ENCODE assay signal across 14 cellular contexts in genomic region chr7:80640841-80641240, GRCh38. TPM values are rescaled to one million over a fixed set of nuclear protein-coding genes. Genes with fewer than 3 reads are reported as not detected.
DNase-seq lines count a peak whose midpoint lies in the region; ATAC-seq and TF ChIP-seq lines count a peak whose summit lies in the region.
"Had no signal": no experiment of that assay in that cellular context is flagged by ENCODE, and none has a peak within 500 bp of the region (broad histone marks: within the 10 kb centered on the region; RNA-seq: fewer than 3 reads in every experiment).

No MANE protein-coding gene starts in this region.

- peaks cover 4% of the 10 kb centered on the region for H3F3A ChIP-seq in smooth muscle cell (ENCODE audit: low read depth)

- peak overlapping the region; percentile 64 to 87 (median 84) for H3K27ac ChIP-seq in heart left ventricle
- H3K27ac ChIP-seq in smooth muscle cell (ENCODE audit: low read depth): peak overlapping the region; percentile 69
- no peak overlapping the region for H3K27ac ChIP-seq in CD8-positive, alpha-beta T cell (ENCODE audit: low read depth, low read length)

- H3K4me3 Mint-ChIP-seq in activated T-cell treated with anti-CD3 and anti-CD28 coated beads, Interleukin-2, amount 50 U/mL, for 4 hours: no peak overlapping the region
- no peak overlapping the region for H3K4me3 Mint-ChIP-seq in CD8-positive, alpha-beta T cell
- H3K4me3 Mint-ChIP-seq: endodermal cell had no signal

- no peaks in the 10 kb centered on the region for H3K9me3 ChIP-seq in heart left ventricle
- H3K9me3 ChIP-seq in adipocyte (ENCODE audit: control insufficient read depth, low read length): peaks cover 12% of the 10 kb centered on the region
- peaks cover 4% of the 10 kb centered on the region for H3K9me3 ChIP-seq in smooth muscle cell (replicated peaks; ENCODE audit: low read depth)
- H3K9me3 ChIP-seq in CD8-positive, alpha-beta T cell (ENCODE audit: low read length): no peaks in the 10 kb centered on the region
- H3K9me3 ChIP-seq: sigmoid colon, transverse colon had no signal

- H4K20me1 ChIP-seq in smooth muscle cell (ENCODE audit: low read depth): no peaks in the 10 kb centered on the region

- no peaks in the 10 kb centered on the region for H3K36me3 Mint-ChIP-seq in activated T-cell treated with anti-CD3 and anti-CD28 coated beads, Interleukin-2, amount 50 U/mL, for 4 hours (ENCODE audit: insufficient read depth)
- no peaks in the 10 kb centered on the region for H3K36me3 Mint-ChIP-seq in CD8-positive, alpha-beta T cell

- peaks cover 0 to 5% (median 0%) of the 10 kb centered on the region in 9 donors for H3K36me3 ChIP-seq in heart left ventricle
- no peaks in the 10 kb centered on the region for H3K36me3 ChIP-seq in adipocyte (ENCODE audit: control insufficient read depth, insufficient read depth, low read length, severe bottlenecking)
- H3K36me3 ChIP-seq in smooth muscle cell (ENCODE audit: low read depth): no peaks in the 10 kb centered on the region
- H3K36me3 ChIP-seq in CD8-positive, alpha-beta T cell (ENCODE audit: insufficient read depth, low read length): no peaks in the 10 kb centered on the region
- H3K36me3 ChIP-seq: sigmoid colon, transverse colon had no signal

- H3K27ac Mint-ChIP-seq in CD8-positive, alpha-beta T cell: no peak overlapping the region
- H3K27ac Mint-ChIP-seq: endodermal cell had no signal

- H3K9ac ChIP-seq in adipocyte (ENCODE audit: low read length) (peak overlapping the region; percentile 87), smooth muscle cell (ENCODE audit: low read depth) (no peak overlapping the region)

- POLR2A ChIA-PET in CD8-positive, alpha-beta T cell (lab: Charles Lee): no interaction called here

- no peaks in the 10 kb centered on the region for H3K27me3 Mint-ChIP-seq in activated T-cell treated with anti-CD3 and anti-CD28 coated beads, Interleukin-2, amount 50 U/mL, for 4 hours (ENCODE audit: low read depth)
- H3K27me3 Mint-ChIP-seq in CD8-positive, alpha-beta T cell (ENCODE audit: low read depth): no peaks in the 10 kb centered on the region

- TF ChIP-seq CTCF in heart left ventricle (IDR thresholded peaks at IDR 0.05): no peak
- no peak for TF ChIP-seq CTCF in fibroblast of the aortic adventitia (IDR thresholded peaks at IDR 0.05; ENCODE audit: insufficient read depth, low read length)
- no peak for TF ChIP-seq CTCF in smooth muscle cell (IDR thresholded peaks at IDR 0.05; ENCODE audit: borderline replicate concordance, insufficient read depth, poor library complexity, severe bottlenecking)
- no peak for TF ChIP-seq CTCF in CD8-positive, alpha-beta T cell (IDR thresholded peaks at IDR 0.05)

- peak overlapping the region; percentile 28 to 67 (median 54) for H3K4me3 ChIP-seq in heart left ventricle
- peak overlapping the region; percentile 81 for H3K4me3 ChIP-seq in adipocyte (ENCODE audit: low read length)
- no peak overlapping the region for H3K4me3 ChIP-seq in fibroblast of the aortic adventitia (ENCODE audit: low read depth, low read length)
- no peak overlapping the region for H3K4me3 ChIP-seq in smooth muscle cell
- no peak overlapping the region for H3K4me3 ChIP-seq in CD8-positive, alpha-beta T cell (ENCODE audit: low read depth, low read length)
- H3K4me3 ChIP-seq: sigmoid colon, transverse colon had no signal

- no peaks in the 10 kb centered on the region for H3K79me2 ChIP-seq in smooth muscle cell (ENCODE audit: low read depth)

- ATAC-seq in heart left ventricle: no peak
- no peak for ATAC-seq in left ventricle myocardium superior
- no peak for ATAC-seq in GM21360 (IDR thresholded peaks at IDR 0.05; ENCODE audit: unreplicated experiment)
- no peak for ATAC-seq in activated T-cell treated with anti-CD3 and anti-CD28 coated beads, Interleukin-2, amount 50 U/mL, for 4 hours
- ATAC-seq in CD8-positive, alpha-beta T cell: no peak

- CTCF ChIA-PET in CD8-positive, alpha-beta T cell (lab: Charles Lee): no interaction called here

- intact Hi-C loops in heart left ventricle (cut with DNase I): loop anchor here in 4 of 10 donors (5.0 to 10.0 kb wide), 5 partner anchors 46 to 166 kb away; no protein-coding TSS in a partner anchor
- intact Hi-C loops in left ventricle myocardium superior (cut with micrococcal nuclease): no loop called here
- intact Hi-C loops in CD8-positive, alpha-beta T cell (cut with DNase I, micrococcal nuclease): no loop called here

- WGBS in heart left ventricle, 4 donors: 23 to 34% (median 25%) methylated on average over 1 of the region's 1 CpG
- WGBS in smooth muscle cell (ENCODE audit: low lambda C conversion rate): 19% methylated on average over 1 of the region's 1 CpG

- H3K4me1 ChIP-seq in heart left ventricle (peaks cover 0 to 63% (median 25%) of the 10 kb centered on the region in 12 donors), adipocyte (ENCODE audit: control insufficient read depth, insufficient read depth, low read length) (peaks cover 36% of the 10 kb centered on the region), smooth muscle cell (ENCODE audit: low read depth) (peaks cover 4% of the 10 kb centered on the region)
- H3K4me1 ChIP-seq in CD8-positive, alpha-beta T cell (ENCODE audit: insufficient read depth, low read length): no peaks in the 10 kb centered on the region

- peak overlapping the region; percentile 56 for H3K4me2 ChIP-seq in smooth muscle cell

- H3K9me3 Mint-ChIP-seq in activated T-cell treated with anti-CD3 and anti-CD28 coated beads, Interleukin-2, amount 50 U/mL, for 4 hours: no peaks in the 10 kb centered on the region
- H3K9me3 Mint-ChIP-seq in CD8-positive, alpha-beta T cell: no peaks in the 10 kb centered on the region
- H3K9me3 Mint-ChIP-seq: endodermal cell had no signal

- DNase-seq in heart left ventricle (no peak), left ventricle myocardium superior (no peak), adipocyte (ENCODE audit: low read depth) (peak; percentile 85), fibroblast of the aortic adventitia (ENCODE audit: low read depth) (peak; percentile 51), smooth muscle cell (lab: John Stamatoyannopoulos, UW; ENCODE audit: unreplicated experiment) (no peak)
- no peak for DNase-seq in activated T-cell treated with anti-CD3 and anti-CD28 coated beads, Interleukin-2, amount 50 U/mL, for 4 hours
- no peak for DNase-seq in CD8-positive, alpha-beta T cell
- DNase-seq: activated CD8-positive, alpha-beta memory T cell treated with anti-CD3 and anti-CD28 coated beads, Interleukin-2, amount 50 U/mL, for 48 hours; amygdala; endodermal cell; sigmoid colon; T-helper 9 cell; transverse colon had no signal

- no peak for TF ChIP-seq POLR2A in heart left ventricle (IDR thresholded peaks at IDR 0.05)

- no peaks in the 10 kb centered on the region for H3K4me1 Mint-ChIP-seq in activated T-cell treated with anti-CD3 and anti-CD28 coated beads, Interleukin-2, amount 50 U/mL, for 4 hours (ENCODE audit: low read depth)
- no peaks in the 10 kb centered on the region for H3K4me1 Mint-ChIP-seq in CD8-positive, alpha-beta T cell (ENCODE audit: low read depth)
- H3K4me1 Mint-ChIP-seq: endodermal cell had no signal

- no peak overlapping the region for H2AFZ ChIP-seq in smooth muscle cell (ENCODE audit: low read depth)

- H3K27me3 ChIP-seq in heart left ventricle (no peaks in the 10 kb centered on the region), adipocyte (replicated peaks; ENCODE audit: control insufficient read depth, insufficient read depth, low read length) (no peaks in the 10 kb centered on the region), smooth muscle cell (ENCODE audit: low read depth) (no peaks in the 10 kb centered on the region)
- no peaks in the 10 kb centered on the region for H3K27me3 ChIP-seq in CD8-positive, alpha-beta T cell (ENCODE audit: insufficient read depth, low read length)
- H3K27me3 ChIP-seq: sigmoid colon, transverse colon had no signal

RNA-seq across cellular contexts. Expression of gene CD36, which starts 2.4 kb away (rescaled TPM):
- total RNA-seq in heart left ventricle (1,000 to 10,000 TPM in 7 of 9 donors, 100 to 1,000 TPM in 2; 891 to 1,960 (median 1,108) TPM), left ventricle myocardium superior (1,393 TPM), fibroblast of the aortic adventitia (ENCODE audit: low replicate concordance) (1.7 and 561 TPM in 2 replicates), smooth muscle cell (1.7 and 2.8 TPM in 2 replicates)
- polyA plus RNA-seq in heart left ventricle (100 to 1,000 TPM; 289 to 529 TPM), smooth muscle cell (0.44 and 0.64 TPM in 2 replicates)
- under 1 TPM; 0.42 to 0.87 (median 0.68) TPM for total RNA-seq in activated T-cell treated with anti-CD3 and anti-CD28 coated beads, Interleukin-2, amount 50 U/mL, for 4 hours
- under 1 TPM in 1 of 2 experiments, not detected in 1; 0.38 TPM for total RNA-seq in CD8-positive, alpha-beta T cell

Comparison
In these comparisons a context has a peak if more than half of its experiments do, and no peak if none do; other contexts are left out.
1. DNase-seq: peak in adipocyte (single experiment) and fibroblast of the aortic adventitia (single experiment); none in heart left ventricle (0 of 5), left ventricle myocardium superior (single experiment), smooth muscle cell (single experiment), activated T-cell treated with anti-CD3 and anti-CD28 coated beads, Interleukin-2, amount 50 U/mL, for 4 hours (single experiment) and CD8-positive, alpha-beta T cell (0 of 7).
2. H3K4me3 ChIP-seq: peak in heart left ventricle (12 of 12) and adipocyte (single experiment); none in fibroblast of the aortic adventitia (single experiment), smooth muscle cell (single experiment) and CD8-positive, alpha-beta T cell (single experiment).